In genomic region chr16:25051446-25052160, GRCh38 we compare ENCODE assay signal across 9 cellular contexts. TPM values are rescaled to one million over a fixed set of nuclear protein-coding genes. Genes with fewer than 3 reads are reported as not detected.
DNase-seq lines count a peak whose midpoint lies in the region.
"Had no signal": no experiment of that assay in that cellular context is flagged by ENCODE, and none has a peak within 500 bp of the region (broad histone marks: within the 10 kb centered on the region; RNA-seq: fewer than 3 reads in every experiment).

No MANE protein-coding gene starts in this region.

- H3K27me3 ChIP-seq in subcutaneous abdominal adipose tissue (ENCODE audit: control insufficient read depth in 5 of 5, insufficient read depth in 4 of 5, low read length in 5 of 5): no peaks in the 10 kb centered on the region
- H3K27me3 ChIP-seq: neutrophil had no signal

- H3K27ac Mint-ChIP-seq in T-helper 2 cell treated with Interferon-gamma antibody and Interleukin-4, amounts not matched to agents 5 μg/mL and 100 μg/mL, for 36 hours: peak overlapping the region; percentile 67
- peak overlapping the region in 5 of 6 donors; percentile 2 to 69 (median 50) for H3K27ac Mint-ChIP-seq in immature natural killer cell

- peak; percentile 29 for DNase-seq in T-helper 2 cell treated with Interferon-gamma antibody and Interleukin-4, amounts not matched to agents 5 μg/mL and 100 μg/mL, for 36 hours (ENCODE audit: low spot score)
- DNase-seq in T-helper 2 cell: no peak
- DNase-seq in activated naive CD8-positive, alpha-beta T cell treated with anti-CD3 and anti-CD28 coated beads, Interleukin-2, amount 50 U/mL, for 16 hours (ENCODE audit: low read depth, low spot score): peak; percentile 8
- DNase-seq in immature natural killer cell: no peak
- DNase-seq in NCI-H69 (lab: John Stamatoyannopoulos, UW): no peak
- no peak for DNase-seq in activated CD4-positive, CD25-positive, alpha-beta regulatory T cell (lab: John Stamatoyannopoulos, UW)
- no peak for DNase-seq in NCI-H2171 treated with DMSO at 0.1 percent for 48 hours (lab: John Stamatoyannopoulos, UW)

- H3K4me1 ChIP-seq in subcutaneous abdominal adipose tissue (ENCODE audit: control insufficient read depth in 5 of 5, insufficient read depth in 5 of 5, low read length in 5 of 5): peaks cover 0 to 30% (median 23%) of the 10 kb centered on the region in 5 donors

- no peaks in the 10 kb centered on the region for H3K9me3 ChIP-seq in subcutaneous abdominal adipose tissue (ENCODE audit: control insufficient read depth in 5 of 5, low read length in 5 of 5)
- H3K9me3 ChIP-seq: neutrophil had no signal

- no peaks in the 10 kb centered on the region for H3K9me3 Mint-ChIP-seq in T-helper 2 cell treated with Interferon-gamma antibody and Interleukin-4, amounts not matched to agents 5 μg/mL and 100 μg/mL, for 36 hours
- no peaks in the 10 kb centered on the region for H3K9me3 Mint-ChIP-seq in immature natural killer cell

- H3K36me3 ChIP-seq in subcutaneous abdominal adipose tissue (ENCODE audit: control insufficient read depth in 5 of 5, insufficient read depth in 5 of 5, low read length in 5 of 5): no peaks in the 10 kb centered on the region
- H3K36me3 ChIP-seq: neutrophil had no signal

- H3K9ac ChIP-seq in subcutaneous abdominal adipose tissue (ENCODE audit: low read length in 5 of 5): peak overlapping the region in 2 of 5 donors; percentile 32 to 41

- peaks cover 2% of the 10 kb centered on the region for H3K27me3 Mint-ChIP-seq in T-helper 2 cell treated with Interferon-gamma antibody and Interleukin-4, amounts not matched to agents 5 μg/mL and 100 μg/mL, for 36 hours (ENCODE audit: low read depth)
- H3K27me3 Mint-ChIP-seq in immature natural killer cell (ENCODE audit: low read depth in 3 of 3): peaks cover 7 to 13% (median 13%) of the 10 kb centered on the region in 3 donors

- peaks cover 48% of the 10 kb centered on the region for H3K4me1 Mint-ChIP-seq in T-helper 2 cell treated with Interferon-gamma antibody and Interleukin-4, amounts not matched to agents 5 μg/mL and 100 μg/mL, for 36 hours (ENCODE audit: low read depth)
- peaks cover 44 to 51% of the 10 kb centered on the region in 2 donors for H3K4me1 Mint-ChIP-seq in immature natural killer cell

- H3K4me3 Mint-ChIP-seq in T-helper 2 cell treated with Interferon-gamma antibody and Interleukin-4, amounts not matched to agents 5 μg/mL and 100 μg/mL, for 36 hours: peak overlapping the region; percentile 60
- no peak overlapping the region for H3K4me3 Mint-ChIP-seq in immature natural killer cell

- H3K4me3 ChIP-seq in subcutaneous abdominal adipose tissue (ENCODE audit: low read depth in 1 of 5, low read length in 5 of 5): peak overlapping the region in 2 of 5 donors; percentile 15 to 35

- H3K27ac ChIP-seq in subcutaneous abdominal adipose tissue (ENCODE audit: low read depth, low read length): peak overlapping the region; percentile 43
- H3K27ac ChIP-seq: neutrophil had no signal

- no peaks in the 10 kb centered on the region for H3K36me3 Mint-ChIP-seq in T-helper 2 cell treated with Interferon-gamma antibody and Interleukin-4, amounts not matched to agents 5 μg/mL and 100 μg/mL, for 36 hours (ENCODE audit: low read depth)
- no peaks in the 10 kb centered on the region for H3K36me3 Mint-ChIP-seq in immature natural killer cell

RNA-seq across cellular contexts. Expression of gene ARHGAP17, which starts 36.4 kb away (rescaled TPM):
- polyA plus RNA-seq in immature natural killer cell: 10 to 100 TPM; 12.0 to 35.9 (median 14.5) TPM

RNA-seq across cellular contexts. Expression of gene LCMT1, which starts 59.9 kb away (rescaled TPM):
- polyA plus RNA-seq in immature natural killer cell: 10 to 100 TPM; 40.0 to 55.1 (median 54.7) TPM

Comparison
In these comparisons a context has a peak if more than half of its experiments do, and no peak if none do; other contexts are left out.
1. DNase-seq: peak in T-helper 2 cell treated with Interferon-gamma antibody and Interleukin-4, amounts not matched to agents 5 μg/mL and 100 μg/mL, for 36 hours (single experiment) and activated naive CD8-positive, alpha-beta T cell treated with anti-CD3 and anti-CD28 coated beads, Interleukin-2, amount 50 U/mL, for 16 hours (single experiment); none in T-helper 2 cell (0 of 5), immature natural killer cell (0 of 3), NCI-H69 (single experiment), activated CD4-positive, CD25-positive, alpha-beta regulatory T cell (0 of 4) and NCI-H2171 treated with DMSO at 0.1 percent for 48 hours (single experiment).